In the genomic region with DNA sequence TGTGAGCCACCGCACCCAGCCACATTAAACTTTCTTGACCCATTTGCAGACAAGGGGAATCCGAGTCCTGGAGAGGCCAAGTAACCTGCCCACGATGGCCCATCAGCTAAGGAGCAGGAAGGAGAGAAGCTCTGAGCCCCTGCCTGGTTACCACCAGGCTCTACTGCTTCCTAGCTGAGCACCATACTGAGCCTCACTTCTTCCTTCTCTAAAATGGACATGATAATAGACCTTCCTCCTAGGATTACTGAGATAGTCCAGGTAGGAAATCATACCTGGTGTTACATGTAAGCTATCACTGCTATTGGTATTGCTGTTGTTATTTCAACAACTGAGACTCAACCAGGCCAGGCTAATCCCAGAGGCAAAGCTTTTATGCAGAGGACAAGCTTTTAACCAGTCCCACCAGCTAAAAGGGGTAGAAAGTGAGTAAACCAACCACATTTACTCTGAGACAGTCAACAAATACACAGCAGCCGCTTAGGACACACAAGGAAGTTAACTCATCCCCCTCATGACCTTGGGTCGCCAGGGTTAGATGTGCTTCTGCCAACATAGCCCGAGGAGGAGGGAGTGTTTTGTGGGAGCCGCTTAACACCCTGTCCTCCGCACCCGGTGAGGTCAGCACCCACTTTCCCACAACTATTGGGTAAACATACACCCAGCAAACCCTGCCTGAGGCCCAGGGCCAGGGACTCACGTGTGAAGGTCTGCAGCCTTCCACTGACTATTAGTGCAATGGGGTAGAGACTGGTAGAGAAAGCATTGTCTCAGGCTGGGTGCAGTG, we compare ENCODE assay signal across 15 cellular contexts. TPM values are rescaled to one million over a fixed set of nuclear protein-coding genes. Genes with fewer than 3 reads are reported as not detected.
A peak's percentile ranks its signal among the peaks of the same experiment; 100 is the strongest.
DNase-seq lines count a peak whose midpoint lies in the region; ATAC-seq and TF ChIP-seq lines count a peak whose summit lies in the region.
"Had no signal": no experiment of that assay in that cellular context is flagged by ENCODE, and none has a peak within 500 bp of the region (broad histone marks: within the 10 kb centered on the region; RNA-seq: fewer than 3 reads in every experiment).

No MANE protein-coding gene starts in this region.

- WGBS in upper lobe of left lung, 2 donors, result 47 to 59% methylated on average over 10 of the region's 10 CpGs
- WGBS in mesendoderm (ENCODE audit: extremely low coverage, insufficient coverage, low lambda C conversion rate), result no CpG with 5 or more reads among the region's 10 CpGs

- no peaks in the 10 kb centered on the region for H3K79me1 ChIP-seq in mesendoderm (ENCODE audit: low read length)

- peaks cover 12 to 18% (median 16%) of the 10 kb centered on the region in 4 donors for H3K4me1 ChIP-seq in upper lobe of left lung
- no peaks in the 10 kb centered on the region for H3K4me1 ChIP-seq in mesendoderm (ENCODE audit: control insufficient read depth, low read depth, low read length)

- no peak overlapping the region for H3K23ac ChIP-seq in mesendoderm (ENCODE audit: low read length)

- no peak overlapping the region for H3K4ac ChIP-seq in mesendoderm (ENCODE audit: low read depth, low read length)

- peak overlapping the region; percentile 26 for H3K27ac Mint-ChIP-seq in activated naive CD4-positive, alpha-beta T cell treated with anti-CD3 and anti-CD28 coated beads, Interleukin-2, amount 50 U/mL, for 24 hours
- H3K27ac Mint-ChIP-seq in activated naive CD4-positive, alpha-beta T cell treated with anti-CD3 and anti-CD28 coated beads for 36 hours, result no peak overlapping the region
- H3K27ac Mint-ChIP-seq in stimulated activated effector memory CD8-positive, alpha-beta T cell treated with anti-CD3 and anti-CD28 coated beads, Interleukin-12 subunit alpha, Interleukin-12 subunit beta, amount 100 ng/mL, for 72 hours, result no peak overlapping the region

- H3K9me3 ChIP-seq in upper lobe of left lung, result no peaks in the 10 kb centered on the region
- H3K9me3 ChIP-seq: left ventricle myocardium inferior, right atrium auricular region had no signal

- H3K4me3 ChIP-seq in upper lobe of left lung (no peak overlapping the region), mesendoderm (ENCODE audit: low read length) (no peak overlapping the region)
- H3K4me3 ChIP-seq: left ventricle myocardium inferior, right atrium auricular region had no signal

- H3K4me3 Mint-ChIP-seq in activated naive CD4-positive, alpha-beta T cell treated with anti-CD3 and anti-CD28 coated beads, Interleukin-2, amount 50 U/mL, for 24 hours, result no peak overlapping the region
- H3K4me3 Mint-ChIP-seq in activated naive CD4-positive, alpha-beta T cell treated with anti-CD3 and anti-CD28 coated beads for 36 hours, result no peak overlapping the region
- H3K4me3 Mint-ChIP-seq in stimulated activated effector memory CD8-positive, alpha-beta T cell treated with anti-CD3 and anti-CD28 coated beads, Interleukin-12 subunit alpha, Interleukin-12 subunit beta, amount 100 ng/mL, for 72 hours, result no peak overlapping the region

- H3K27me3 ChIP-seq in upper lobe of left lung (no peaks in the 10 kb centered on the region), mesendoderm (ENCODE audit: insufficient read depth, low read length, poor library complexity) (no peaks in the 10 kb centered on the region)
- H3K27me3 ChIP-seq: right atrium auricular region had no signal

- no peak overlapping the region for H4K5ac ChIP-seq in mesendoderm (ENCODE audit: low read length)

- intact Hi-C loops in activated naive CD4-positive, alpha-beta T cell treated with anti-CD3 and anti-CD28 coated beads for 36 hours (cut with micrococcal nuclease), result no loop called here

- peak overlapping the region in 1 of 4 donors; percentile 55 for H3K27ac ChIP-seq in upper lobe of left lung
- no peak overlapping the region for H3K27ac ChIP-seq in mesendoderm (ENCODE audit: low read depth, low read length)
- H3K27ac ChIP-seq: left ventricle myocardium inferior, right atrium auricular region, VCaP had no signal

- H3K36me3 ChIP-seq in upper lobe of left lung (no peaks in the 10 kb centered on the region), mesendoderm (ENCODE audit: control insufficient read depth, insufficient read depth, low read length) (no peaks in the 10 kb centered on the region)
- H3K36me3 ChIP-seq: left ventricle myocardium inferior, right atrium auricular region had no signal

- no peak overlapping the region for H3K56ac ChIP-seq in mesendoderm (ENCODE audit: low read length)

- no peak overlapping the region for H3K9ac ChIP-seq in mesendoderm (ENCODE audit: low read length)

- H3K4me2 ChIP-seq in mesendoderm (ENCODE audit: low read length), result no peak overlapping the region

- TF ChIP-seq CTCF in upper lobe of left lung (IDR thresholded peaks at IDR 0.05), result no peak

- no peaks in the 10 kb centered on the region for H3K9me3 Mint-ChIP-seq in activated naive CD4-positive, alpha-beta T cell treated with anti-CD3 and anti-CD28 coated beads, Interleukin-2, amount 50 U/mL, for 24 hours
- H3K9me3 Mint-ChIP-seq in activated naive CD4-positive, alpha-beta T cell treated with anti-CD3 and anti-CD28 coated beads for 36 hours, result no peaks in the 10 kb centered on the region
- no peaks in the 10 kb centered on the region for H3K9me3 Mint-ChIP-seq in stimulated activated effector memory CD8-positive, alpha-beta T cell treated with anti-CD3 and anti-CD28 coated beads, Interleukin-12 subunit alpha, Interleukin-12 subunit beta, amount 100 ng/mL, for 72 hours

- TF ChIP-seq POLR2A in upper lobe of left lung (IDR thresholded peaks at IDR 0.05), result no peak

- TF ChIP-seq EP300 in upper lobe of left lung (IDR thresholded peaks at IDR 0.05), result peak in 1 of 4 donors; percentile 69

- peaks cover 9% of the 10 kb centered on the region for H3K4me1 Mint-ChIP-seq in activated naive CD4-positive, alpha-beta T cell treated with anti-CD3 and anti-CD28 coated beads, Interleukin-2, amount 50 U/mL, for 24 hours
- H3K4me1 Mint-ChIP-seq in activated naive CD4-positive, alpha-beta T cell treated with anti-CD3 and anti-CD28 coated beads for 36 hours (ENCODE audit: low read depth), result peaks cover 11% of the 10 kb centered on the region
- peaks cover 19% of the 10 kb centered on the region for H3K4me1 Mint-ChIP-seq in stimulated activated effector memory CD8-positive, alpha-beta T cell treated with anti-CD3 and anti-CD28 coated beads, Interleukin-12 subunit alpha, Interleukin-12 subunit beta, amount 100 ng/mL, for 72 hours

- H3K79me2 ChIP-seq in mesendoderm (ENCODE audit: control insufficient read depth, insufficient read depth, low read length), result no peaks in the 10 kb centered on the region

- H3K27me3 Mint-ChIP-seq in activated naive CD4-positive, alpha-beta T cell treated with anti-CD3 and anti-CD28 coated beads, Interleukin-2, amount 50 U/mL, for 24 hours, result no peaks in the 10 kb centered on the region
- H3K27me3 Mint-ChIP-seq in activated naive CD4-positive, alpha-beta T cell treated with anti-CD3 and anti-CD28 coated beads for 36 hours (ENCODE audit: low read depth), result peaks cover 9% of the 10 kb centered on the region

- no peaks in the 10 kb centered on the region for H3K36me3 Mint-ChIP-seq in activated naive CD4-positive, alpha-beta T cell treated with anti-CD3 and anti-CD28 coated beads, Interleukin-2, amount 50 U/mL, for 24 hours
- H3K36me3 Mint-ChIP-seq in activated naive CD4-positive, alpha-beta T cell treated with anti-CD3 and anti-CD28 coated beads for 36 hours (ENCODE audit: low read depth), result no peaks in the 10 kb centered on the region
- H3K36me3 Mint-ChIP-seq in stimulated activated effector memory CD8-positive, alpha-beta T cell treated with anti-CD3 and anti-CD28 coated beads, Interleukin-12 subunit alpha, Interleukin-12 subunit beta, amount 100 ng/mL, for 72 hours, result no peaks in the 10 kb centered on the region

- DNase-seq in activated naive CD4-positive, alpha-beta T cell treated with anti-CD3 and anti-CD28 coated beads for 36 hours, result no peak
- DNase-seq in UCSD-AML1 (lab: John Stamatoyannopoulos, UW; ENCODE audit: unreplicated experiment), result peak; percentile 31
- DNase-seq in foreskin melanocyte, result peak; percentile 45
- peak in 1 of 2 donors; percentile 88 for DNase-seq in upper lobe of left lung
- no peak for DNase-seq in mesendoderm
- no peak for DNase-seq in stimulated activated effector memory CD8-positive, alpha-beta T cell treated with anti-CD3 and anti-CD28 coated beads, Interleukin-12 subunit alpha, Interleukin-12 subunit beta, amount 100 ng/mL, for 72 hours (ENCODE audit: low spot score in 2 of 2)
- DNase-seq: ACHN; activated effector memory CD4-positive, alpha-beta T cell treated with anti-CD3 and anti-CD28 coated beads, Interleukin-2, amount 50 U/mL, for 16 hours; left ventricle myocardium inferior; NCI-H510A treated with DMSO at 0.1 percent for 48 hours; stimulated activated CD8-positive, alpha-beta memory T cell treated with anti-CD3 and anti-CD28 coated beads, Interleukin-4, amount 100 ng/mL, for 48 hours had no signal

- H4K8ac ChIP-seq in mesendoderm (ENCODE audit: low read depth, low read length), result no peak overlapping the region

- no peak overlapping the region for H2AK5ac ChIP-seq in mesendoderm (ENCODE audit: low read length)

- no peak overlapping the region for H2BK120ac ChIP-seq in mesendoderm (ENCODE audit: low read depth, low read length)

- H2BK15ac ChIP-seq in mesendoderm (replicated peaks; ENCODE audit: low read depth), result no peak overlapping the region

- ATAC-seq in upper lobe of left lung (ENCODE audit: low FRiP score in 2 of 2), result peak; percentile 41 to 55
- ATAC-seq in GM18870 (IDR thresholded peaks at IDR 0.05; ENCODE audit: unreplicated experiment), result no peak
- ATAC-seq in stimulated activated effector memory CD8-positive, alpha-beta T cell treated with anti-CD3 and anti-CD28 coated beads, Interleukin-12 subunit alpha, Interleukin-12 subunit beta, amount 100 ng/mL, for 72 hours, result no peak

- no peak overlapping the region for H3K18ac ChIP-seq in mesendoderm (ENCODE audit: low read length)

- no peak overlapping the region for H2BK5ac ChIP-seq in mesendoderm (ENCODE audit: low read length)

- CTCF ChIA-PET in activated naive CD4-positive, alpha-beta T cell treated with anti-CD3 and anti-CD28 coated beads for 36 hours (lab: Charles Lee), result interaction anchor here (0.7 to 0.9 kb wide), 2 partner anchors 32 to 36 kb away, joined by 3 to 5 read pairs; no protein-coding TSS in a partner anchor

RNA-seq across cellular contexts. Expression of a gene that starts 20.6 kb away (rescaled TPM):
- under 1 TPM; 0.31 to 0.44 TPM for total RNA-seq in activated naive CD4-positive, alpha-beta T cell treated with anti-CD3 and anti-CD28 coated beads for 36 hours
- total RNA-seq in upper lobe of left lung, result 1 to 10 TPM in 5 of 6 donors, under 1 TPM in 1; 0.76 to 4.2 (median 2.5) TPM
- 1.2 TPM for polyA plus RNA-seq in mesendoderm (2013, experiment 1 of 2)
- 1.0 TPM for polyA plus RNA-seq in mesendoderm (2013, experiment 2 of 2)

RNA-seq across cellular contexts. Expression of a gene that starts 29.5 kb away (rescaled TPM):
- total RNA-seq in activated naive CD4-positive, alpha-beta T cell treated with anti-CD3 and anti-CD28 coated beads for 36 hours, result 10 to 100 TPM; 18.8 to 21.3 TPM
- total RNA-seq in upper lobe of left lung, result 10 to 100 TPM; 13.0 to 37.4 (median 25.0) TPM
- polyA plus RNA-seq in mesendoderm (2013, experiment 1 of 2), result 9.3 TPM
- polyA plus RNA-seq in mesendoderm (2013, experiment 2 of 2), result 10.5 TPM

RNA-seq across cellular contexts. Expression of a gene that starts 50.5 kb away (rescaled TPM):
- 10 to 100 TPM; 26.2 to 28.2 TPM for total RNA-seq in activated naive CD4-positive, alpha-beta T cell treated with anti-CD3 and anti-CD28 coated beads for 36 hours
- total RNA-seq in upper lobe of left lung, result 10 to 100 TPM; 15.6 to 56.5 (median 34.7) TPM
- polyA plus RNA-seq in mesendoderm (2013, experiment 1 of 2), result 41.6 TPM
- polyA plus RNA-seq in mesendoderm (2013, experiment 2 of 2), result 40.4 TPM

Comparison
In these comparisons a context has a peak if more than half of its experiments do, and no peak if none do; other contexts are left out.
1. DNase-seq: peak in UCSD-AML1 (single experiment) and foreskin melanocyte (single experiment); none in activated naive CD4-positive, alpha-beta T cell treated with anti-CD3 and anti-CD28 coated beads for 36 hours (single experiment), mesendoderm (single experiment) and stimulated activated effector memory CD8-positive, alpha-beta T cell treated with anti-CD3 and anti-CD28 coated beads, Interleukin-12 subunit alpha, Interleukin-12 subunit beta, amount 100 ng/mL, for 72 hours (0 of 2).
2. ATAC-seq: peak in upper lobe of left lung (2 of 2); none in GM18870 (single experiment) and stimulated activated effector memory CD8-positive, alpha-beta T cell treated with anti-CD3 and anti-CD28 coated beads, Interleukin-12 subunit alpha, Interleukin-12 subunit beta, amount 100 ng/mL, for 72 hours (single experiment).